ENCODE assay signal across 9 cellular contexts in the genomic region with DNA sequence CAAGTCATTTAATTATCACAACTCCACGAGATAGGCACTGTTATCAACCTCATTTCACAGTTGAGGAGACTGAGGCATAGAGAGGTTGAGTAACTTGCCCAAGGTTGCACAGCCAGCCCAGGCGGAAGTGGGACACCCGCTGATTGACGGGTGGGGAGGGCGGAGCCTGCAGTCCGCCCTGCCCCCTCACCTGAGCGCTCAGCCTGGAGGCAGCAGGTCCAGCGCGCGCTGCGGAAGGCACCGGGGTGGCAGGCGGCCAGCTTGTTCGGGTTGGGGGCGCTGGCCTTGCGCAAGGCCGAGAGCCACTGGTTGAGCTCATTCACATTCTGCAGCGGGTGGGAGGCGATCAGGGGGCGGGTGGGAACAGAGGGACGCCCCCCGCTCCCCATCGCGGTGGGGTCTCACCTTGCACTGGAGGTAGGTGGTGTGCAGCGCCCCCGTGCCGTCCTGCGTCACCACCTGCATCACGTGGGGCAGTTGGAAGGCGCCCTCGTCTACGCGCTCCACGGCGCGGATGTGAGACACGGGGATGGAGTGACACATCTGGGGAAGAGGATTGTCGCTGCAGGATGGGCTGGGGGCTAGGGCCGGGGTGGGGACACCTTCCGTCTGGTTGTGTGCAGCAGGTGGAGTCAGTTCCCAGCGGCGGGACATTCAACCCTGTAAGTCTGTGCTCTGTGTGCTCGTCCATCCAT. TPM values are rescaled to one million over a fixed set of nuclear protein-coding genes. Genes with fewer than 3 reads are reported as not detected.
DNase-seq lines count a peak whose midpoint lies in the region; ATAC-seq and TF ChIP-seq lines count a peak whose summit lies in the region.
"Had no signal": no experiment of that assay in that cellular context is flagged by ENCODE, and none has a peak within 500 bp of the region (broad histone marks: within the 10 kb centered on the region; RNA-seq: fewer than 3 reads in every experiment).

No MANE protein-coding gene starts in this region.

- ATAC-seq in GM18498 (IDR thresholded peaks at IDR 0.05; ENCODE audit: unreplicated experiment): no peak
- no peak for ATAC-seq in HG02852 (IDR thresholded peaks at IDR 0.05; ENCODE audit: unreplicated experiment)

- no peak overlapping the region for H2BK15ac ChIP-seq in H9 (ENCODE audit: low read depth, low read length)

- H3K9me3 ChIP-seq in H9 (ENCODE audit: control insufficient read depth, low read depth, low read length): no peaks in the 10 kb centered on the region

- no peak overlapping the region for H3K27ac ChIP-seq in H9 (ENCODE audit: insufficient read length, low read depth, low read length)

- H4K91ac ChIP-seq in H9 (ENCODE audit: insufficient read length, low read depth, low read length): no peak overlapping the region

- no peak overlapping the region for H2AK5ac ChIP-seq in H9 (ENCODE audit: insufficient read length, low read length)

- peak; percentile 94 for DNase-seq in H9
- peak; percentile 51 to 54 for DNase-seq in activated CD4-positive, alpha-beta T cell treated with anti-CD3 and anti-CD28 coated beads, Interleukin-2, amount 50 U/mL, for 4 hours
- peak; percentile 15 for DNase-seq in epidermal melanocyte (ENCODE audit: insufficient read length, low spot score)
- DNase-seq in stimulated activated CD4-positive, alpha-beta T cell treated with anti-CD3 and anti-CD28 coated beads, Interleukin-2, amount 100 ng/mL, for 48 hours: peak; percentile 53 to 64
- no peak for DNase-seq in NCI-H1436 treated with DMSO at 0.1 percent for 48 hours (lab: John Stamatoyannopoulos, UW)
- DNase-seq in HFFc6: no peak

- no peaks in the 10 kb centered on the region for H3K79me1 ChIP-seq in H9 (ENCODE audit: insufficient read depth, low read depth, low read length, poor library complexity, severe bottlenecking)

- no peak overlapping the region for H4K8ac ChIP-seq in H9 (replicated peaks; ENCODE audit: insufficient read length, low read depth, low read length)

- no peaks in the 10 kb centered on the region; the same call in 1 of the 2 replicates for H3K27me3 ChIP-seq in H9 (ENCODE audit: insufficient read depth, low read length)

- H3K27me3 Mint-ChIP-seq in H9 (ENCODE audit: low read depth): peaks cover 1% of the 10 kb centered on the region
- peaks cover 13% of the 10 kb centered on the region for H3K27me3 Mint-ChIP-seq in HFFc6 (ENCODE audit: insufficient read depth)

- H3K79me2 ChIP-seq in H9 (ENCODE audit: insufficient read depth, low read length): no peaks in the 10 kb centered on the region

- peak overlapping the region; percentile 83 for H3K14ac ChIP-seq in H9 (ENCODE audit: insufficient read depth, low read length)

- no peak overlapping the region for H2AFZ ChIP-seq in H9 (ENCODE audit: low read length)

- H3K4me1 Mint-ChIP-seq in H9 (peaks cover 0 to 11% of the 10 kb centered on the region in 2 experiments; a peak in 2 of 4 replicates), HFFc6 (ENCODE audit: low read depth) (peaks cover 2% of the 10 kb centered on the region)

- no peak overlapping the region for H3T11ph ChIP-seq in H9 (ENCODE audit: low read length)

- H3K23ac ChIP-seq in H9 (ENCODE audit: insufficient read length, low read depth, low read length): no peak overlapping the region

- H3K36me3 Mint-ChIP-seq in H9 (ENCODE audit: insufficient read depth in 1 of 3, low read depth in 3 of 3): no peaks in the 10 kb centered on the region
- no peaks in the 10 kb centered on the region for H3K36me3 Mint-ChIP-seq in HFFc6 (ENCODE audit: low read depth)

- H2BK5ac ChIP-seq in H9 (ENCODE audit: insufficient read length, low read length): no peak overlapping the region

- peak; percentile 55 for TF ChIP-seq CTCF in H9 (conservative IDR thresholded peaks at IDR 0.05)
- no peak for TF ChIP-seq CTCF in HFFc6 (IDR thresholded peaks at IDR 0.05)

- peak overlapping the region; percentile 72 for H3K4me2 ChIP-seq in H9 (ENCODE audit: insufficient read depth, insufficient read length, low read length)

- H3K9me3 Mint-ChIP-seq in H9 (no peaks in the 10 kb centered on the region), HFFc6 (no peaks in the 10 kb centered on the region)

- H3K56ac ChIP-seq in H9 (ENCODE audit: insufficient read length, low read depth, low read length): no peak overlapping the region

- peaks cover 4% of the 10 kb centered on the region for H3K23me2 ChIP-seq in H9 (ENCODE audit: insufficient read length, low read depth, low read length, poor library complexity, severe bottlenecking)

- no peak overlapping the region for H2BK20ac ChIP-seq in H9 (ENCODE audit: low read depth, low read length, poor library complexity, severe bottlenecking)

- H4K5ac ChIP-seq in H9 (ENCODE audit: insufficient read length, low read depth, low read length): no peak overlapping the region

- H3K4ac ChIP-seq in H9 (ENCODE audit: low read depth, low read length): no peak overlapping the region

- peak overlapping the region; percentile 94 for H3K18ac ChIP-seq in H9 (ENCODE audit: insufficient read length, low read depth, low read length)

- H3K4me1 ChIP-seq in H9 (ENCODE audit: insufficient read depth, low read length): no peaks in the 10 kb centered on the region

- peak overlapping the region; percentile 46 for H3K9ac ChIP-seq in H9 (ENCODE audit: extremely low read depth, insufficient read length, low read length)

- H3K4me3 Mint-ChIP-seq in H9 (peak overlapping the region; percentile 73 to 83), HFFc6 (no peak overlapping the region)

- H2BK120ac ChIP-seq in H9 (ENCODE audit: low read depth, low read length, poor library complexity, severe bottlenecking): no peak overlapping the region

- peaks cover 4% of the 10 kb centered on the region for H4K20me1 ChIP-seq in H9 (ENCODE audit: control insufficient read depth, insufficient read depth, insufficient read length)

- whole genome bisulfite sequencing in H9 (ENCODE audit: extremely low coverage, insufficient read length, low lambda C conversion rate): no CpG with 5 or more reads among the region's 43 CpGs

- H3K27ac Mint-ChIP-seq in H9 (peak overlapping the region in 1 of 3 experiments; percentile 44; a peak in 2 of 7 replicates), HFFc6 (no peak overlapping the region)

- no peak overlapping the region for H2BK12ac ChIP-seq in H9 (ENCODE audit: insufficient read length, low read depth, low read length)

RNA-seq across cellular contexts. Expression of gene RASAL1, which starts 31.7 kb away (rescaled TPM):
- total RNA-seq in H9 (2021): 2.3 and 2.7 TPM in 2 replicates
- not detected for total RNA-seq in HFFc6 (2021; fragmentation: NEBNext Ultra II Directional; extraction: Animal tissue kit (Norgen Biotek cat#: 25700))

RNA-seq across cellular contexts. Expression of gene CFAP73, which starts 45.6 kb away (rescaled TPM):
- not detected in 2 replicates for total RNA-seq in H9 (2021)
- total RNA-seq in HFFc6 (2021; fragmentation: NEBNext Ultra II Directional; extraction: Animal tissue kit (Norgen Biotek cat#: 25700)): under 1 TPM in 1 of 6 experiments, not detected in 5; 0.17 TPM
- total RNA-seq: urinary bladder had no signal

RNA-seq across cellular contexts. Expression of gene DTX1, which starts 47.4 kb away (rescaled TPM):
- 3.0 and 3.5 TPM in 2 replicates for total RNA-seq in H9 (2021)
- not detected for total RNA-seq in HFFc6 (2021; fragmentation: NEBNext Ultra II Directional; extraction: Animal tissue kit (Norgen Biotek cat#: 25700))

Comparison
In these comparisons a context has a peak if more than half of its experiments do, and no peak if none do; other contexts are left out.
1. DNase-seq: peak in H9 (single experiment), activated CD4-positive, alpha-beta T cell treated with anti-CD3 and anti-CD28 coated beads, Interleukin-2, amount 50 U/mL, for 4 hours (2 of 2), epidermal melanocyte (single experiment) and stimulated activated CD4-positive, alpha-beta T cell treated with anti-CD3 and anti-CD28 coated beads, Interleukin-2, amount 100 ng/mL, for 48 hours (2 of 2); none in NCI-H1436 treated with DMSO at 0.1 percent for 48 hours (single experiment) and HFFc6 (single experiment).